17 cellular contexts compared by ENCODE assay signal in the genomic region with DNA sequence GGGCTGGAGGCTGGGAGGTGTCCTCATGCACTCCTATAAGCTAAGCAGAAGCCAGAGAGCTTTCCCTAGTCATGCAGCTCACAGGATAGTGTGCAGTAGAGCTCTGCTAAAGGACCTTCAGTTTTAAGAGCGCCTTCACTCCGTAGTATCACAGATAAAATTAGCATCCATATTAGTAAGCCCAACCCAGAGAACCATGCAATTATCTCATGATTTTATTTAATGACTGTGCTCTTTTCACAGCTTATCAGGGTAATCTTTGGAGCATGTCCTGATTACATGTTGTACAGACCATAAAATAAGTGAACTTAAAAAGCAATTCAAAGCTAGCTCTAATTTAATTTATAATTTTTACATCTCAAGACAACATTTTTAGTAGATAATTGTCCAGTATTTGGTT.
DNase-seq lines count a peak whose midpoint lies in the region; ATAC-seq, FAIRE-seq and TF ChIP-seq lines count a peak whose summit lies in the region.
"Had no signal": no experiment of that assay in that cellular context is flagged by ENCODE, and none has a peak within 500 bp of the region (broad histone marks: within the 10 kb centered on the region; RNA-seq: fewer than 3 reads in every experiment).

No MANE protein-coding gene starts in this region.

- H3K79me2 ChIP-seq in K562 (ENCODE audit: control insufficient read depth, insufficient read depth, low read length) (no peaks in the 10 kb centered on the region), trophoblast cell (ENCODE audit: control insufficient read depth, insufficient read depth, low read length, poor library complexity) (peaks cover 5% of the 10 kb centered on the region)

- H3K18ac ChIP-seq in trophoblast cell (ENCODE audit: low read length) = peak overlapping the region; percentile 4

- TF ChIP-seq POLR2A in K562 (conservative IDR thresholded peaks at IDR 0.05) = no peak

- 56% methylated on average over 2 of the region's 2 CpGs for WGBS in K562 (ENCODE audit: insufficient coverage, low coverage, missing lambda C conversion rate)
- WGBS in trophoblast cell (ENCODE audit: extremely low coverage, insufficient coverage, insufficient read length) = no CpG with 5 or more reads among the region's 2 CpGs

- no peak overlapping the region for H4K91ac ChIP-seq in trophoblast cell (ENCODE audit: low read depth, low read length)

- POLR2A ChIA-PET in K562 (lab: Yijun Ruan, JAX) = interaction anchor here (0.6 to 1.2 kb wide), 4 partner anchors 8 to 33 kb away, joined by 3 to 5 read pairs (median 4); no protein-coding TSS in a partner anchor

- FAIRE-seq in K562 (lab: Jason Lieb, UNC) = no peak
- FAIRE-seq: A549 had no signal

- no peak overlapping the region for H2BK12ac ChIP-seq in trophoblast cell (ENCODE audit: low read length)

- TF ChIP-seq CTCF in BE2C (IDR thresholded peaks at IDR 0.05; ENCODE audit: low read depth, low read length) (no peak), K562 (IDR thresholded peaks at IDR 0.05 in 2 of 3, conservative IDR thresholded peaks at IDR 0.05 in 1 of 3; ENCODE audit: insufficient read depth in 2 of 3, low read depth in 1 of 3, low read length in 3 of 3) (no peak), upper lobe of right lung (IDR thresholded peaks at IDR 0.05) (no peak)

- H3K27ac ChIP-seq in K562 (ENCODE audit: extremely low read depth, low read depth, low read length) (no peak overlapping the region), trophoblast cell (ENCODE audit: low read depth, low read length) (no peak overlapping the region), upper lobe of right lung (no peak overlapping the region)
- H3K27ac ChIP-seq: A549, C4-2B, RWPE1 had no signal

- no peak overlapping the region for H3K4ac ChIP-seq in trophoblast cell (ENCODE audit: low read depth, low read length)

- no peak for TF ChIP-seq RAD21 in K562 (CRISPR knock-in tag; conservative IDR thresholded peaks at IDR 0.05 in 1 of 2, IDR thresholded peaks at IDR 0.05 in 1 of 2)

- CTCF ChIA-PET in K562 (lab: Yijun Ruan, JAX; ENCODE audit: low intra/inter-chr PET ratio) = no interaction called here

- H3K4me3 ChIP-seq in BE2C (ENCODE audit: low read depth, low read length) (no peak overlapping the region), K562 (no peak overlapping the region), trophoblast cell (ENCODE audit: low read depth, low read length) (no peak overlapping the region), upper lobe of right lung (no peak overlapping the region)
- H3K4me3 ChIP-seq: A549 had no signal

- H3K27me3 ChIP-seq in BE2C (no peaks in the 10 kb centered on the region), K562 (ENCODE audit: control insufficient read depth in 2 of 2, insufficient read depth in 2 of 2, low read length in 2 of 2) (no peaks in the 10 kb centered on the region), trophoblast cell (ENCODE audit: insufficient read depth, low read length) (no peaks in the 10 kb centered on the region), upper lobe of right lung (no peaks in the 10 kb centered on the region)

- no peak overlapping the region for H3K4me2 ChIP-seq in K562 (ENCODE audit: insufficient read depth, low read length)
- no peak overlapping the region for H3K4me2 ChIP-seq in trophoblast cell (ENCODE audit: low read length)
- H3K4me2 ChIP-seq: A549 had no signal

- ATAC-seq in K562 = no peak
- ATAC-seq in HG03108 (IDR thresholded peaks at IDR 0.05; ENCODE audit: unreplicated experiment) = no peak
- no peak for ATAC-seq in upper lobe of right lung
- ATAC-seq: A549, PC-3 had no signal

- peaks cover 2% of the 10 kb centered on the region for H3K79me1 ChIP-seq in trophoblast cell (ENCODE audit: low read length)

- H3K36me3 ChIP-seq in BE2C (no peaks in the 10 kb centered on the region), K562 (ENCODE audit: control insufficient read depth, insufficient read depth, low read length) (no peaks in the 10 kb centered on the region), trophoblast cell (ENCODE audit: control insufficient read depth in 1 of 2, insufficient read depth in 2 of 2, low read length in 2 of 2) (peaks cover 0 to 2% of the 10 kb centered on the region in 2 experiments), upper lobe of right lung (no peaks in the 10 kb centered on the region)

- no peak overlapping the region for H4K12ac ChIP-seq in trophoblast cell (ENCODE audit: low read depth, low read length)

- H3K9me1 ChIP-seq in K562 (ENCODE audit: control insufficient read depth, insufficient read depth, low read length) = no peaks in the 10 kb centered on the region

- intact Hi-C loops in K562 (cut with micrococcal nuclease) (no loop called here), upper lobe of right lung (cut with DNase I) (no loop called here)

- H3K9me3 ChIP-seq in BE2C (no peaks in the 10 kb centered on the region), K562 (replicated peaks; ENCODE audit: control insufficient read depth, insufficient read depth, low read depth, low read length) (no peaks in the 10 kb centered on the region), trophoblast cell (ENCODE audit: insufficient read depth, low read depth, low read length) (no peaks in the 10 kb centered on the region), upper lobe of right lung (no peaks in the 10 kb centered on the region)
- H3K9me3 ChIP-seq: A549 had no signal

- TF ChIP-seq EP300 in K562 (IDR thresholded peaks at IDR 0.05; ENCODE audit: low read length) = no peak

- no peak overlapping the region for H2AK5ac ChIP-seq in trophoblast cell (ENCODE audit: low read length)

- no peaks in the 10 kb centered on the region for H4K20me1 ChIP-seq in K562 (replicated peaks; ENCODE audit: control insufficient read depth, insufficient read depth, low read length)

- DNase-seq in BE2C (peak; percentile 34), NCI-H1105 (lab: John Stamatoyannopoulos, UW) (peak; percentile 50), K562 (ENCODE audit: extremely low read depth in 1 of 4, low spot score in 3 of 4) (no peak), trophoblast cell (no peak), upper lobe of right lung (no peak)
- no peak for DNase-seq in activated CD4-positive, alpha-beta T cell treated with anti-CD3 and anti-CD28 coated beads for 4 hours
- DNase-seq: EL, HCEC 1CT, KBM-7, MV-4-11, NCI-H1694, PC-3, SW 1271 had no signal

- H2BK120ac ChIP-seq in trophoblast cell (ENCODE audit: insufficient read depth, low read length, poor library complexity) = no peak overlapping the region

- no peak overlapping the region for H2BK5ac ChIP-seq in trophoblast cell (ENCODE audit: low read depth, low read length, poor library complexity)

- in situ Hi-C loops in K562 (cut with MboI) = no loop called here

- H3K23ac ChIP-seq in trophoblast cell (ENCODE audit: low read length) = no peak overlapping the region

- H3K9ac ChIP-seq in K562 (ENCODE audit: insufficient read depth in 1 of 2, low read depth in 2 of 2, low read length in 2 of 2) (no peak overlapping the region), trophoblast cell (ENCODE audit: low read length) (no peak overlapping the region)

- H2AFZ ChIP-seq in K562 (ENCODE audit: low read depth, low read length) (no peak overlapping the region), trophoblast cell (ENCODE audit: insufficient read depth, low read length, poor library complexity) (no peak overlapping the region)

- peaks cover 33% of the 10 kb centered on the region for H3K4me1 ChIP-seq in BE2C
- peaks cover 4 to 27% of the 10 kb centered on the region in 2 experiments; a peak in 4 of 5 replicates for H3K4me1 ChIP-seq in K562 (replicated peaks in 1 of 2; ENCODE audit: control insufficient read depth in 2 of 2, insufficient read depth in 2 of 2, low read length in 2 of 2)
- peaks cover 3 to 10% of the 10 kb centered on the region in 2 experiments for H3K4me1 ChIP-seq in trophoblast cell (ENCODE audit: control insufficient read depth in 1 of 2, insufficient read depth in 2 of 2, low read length in 2 of 2)
- H3K4me1 ChIP-seq in upper lobe of right lung = peaks cover 18% of the 10 kb centered on the region

- no peak overlapping the region for H4K8ac ChIP-seq in trophoblast cell (ENCODE audit: low read depth, low read length)

- H3K14ac ChIP-seq in trophoblast cell (ENCODE audit: low read length) = no peak overlapping the region

- BruUV-seq in K562 (replicated peaks; lab: Mats Ljungman, UMichigan) = no TSS peak

TF ChIP-seq in K562, 482 proteins besides CTCF, POLR2A, EP300 and RAD21:
- TF ChIP-seq ZNF316 (IDR thresholded peaks at IDR 0.05) (0 out of 2 replicates have a peak, but pooled peaks have one; percentile 29), ZNF561 (CRISPR knock-in tag; conservative IDR thresholded peaks at IDR 0.05) (no peak)

Comparison
In these comparisons a context has a peak if more than half of its experiments do, and no peak if none do; other contexts are left out.
1. DNase-seq: peak in BE2C (single experiment) and NCI-H1105 (single experiment); none in K562 (0 of 4), trophoblast cell (0 of 2), activated CD4-positive, alpha-beta T cell treated with anti-CD3 and anti-CD28 coated beads for 4 hours (0 of 2) and upper lobe of right lung (single experiment).